In the genomic region with DNA sequence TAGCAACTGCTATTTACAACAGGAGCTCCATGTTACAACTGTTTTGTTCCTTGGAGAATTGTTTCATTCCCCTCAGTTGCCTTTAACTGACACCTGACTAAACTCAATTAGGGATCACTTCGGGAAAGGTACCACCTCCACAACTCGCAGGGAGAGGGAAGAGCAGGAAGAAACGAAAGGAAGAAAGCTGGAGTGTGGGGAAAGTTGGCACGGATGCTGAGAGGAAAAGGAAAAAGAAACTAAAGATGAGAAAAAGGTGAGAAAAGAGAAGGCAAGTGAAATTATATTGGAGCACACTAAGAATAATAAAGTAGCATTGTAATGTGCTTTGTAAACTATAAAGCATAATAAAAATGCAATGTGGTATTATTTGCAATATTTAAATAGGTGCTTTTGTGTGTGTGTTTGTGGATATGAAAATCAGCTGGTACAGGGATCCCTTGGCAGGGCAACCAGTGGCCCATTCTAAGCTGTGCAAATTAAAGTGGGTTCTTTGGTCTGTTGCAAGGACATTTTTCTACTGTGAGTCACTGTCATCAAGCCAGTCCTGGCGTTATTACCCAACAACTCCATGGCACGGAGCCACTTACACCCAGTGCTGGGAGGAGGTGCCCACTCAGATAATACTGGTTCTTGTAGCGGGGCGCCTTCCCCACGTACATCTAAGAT, we compare ENCODE assay signal across 9 cellular contexts. TPM values are rescaled to one million over a fixed set of nuclear protein-coding genes. Genes with fewer than 3 reads are reported as not detected.
A peak's percentile ranks its signal among the peaks of the same experiment; 100 is the strongest.
DNase-seq lines count a peak whose midpoint lies in the region; ATAC-seq, FAIRE-seq and TF ChIP-seq lines count a peak whose summit lies in the region.
"Had no signal": no experiment of that assay in that cellular context is flagged by ENCODE, and none has a peak within 500 bp of the region (broad histone marks: within the 10 kb centered on the region; RNA-seq: fewer than 3 reads in every experiment).

No MANE protein-coding gene starts in this region.

- peak; percentile 87 for FAIRE-seq in endothelial cell of umbilical vein (lab: Jason Lieb, UNC)

- H3K36me3 ChIP-seq in HCT116 (ENCODE audit: control insufficient read depth in 1 of 2, insufficient read depth in 2 of 2, low read length in 2 of 2) (peaks cover 0 to 7% of the 10 kb centered on the region in 2 experiments; a peak in 1 of 4 replicates), endothelial cell of umbilical vein (ENCODE audit: control insufficient read depth in 2 of 2, extremely low read depth in 1 of 2, insufficient read depth in 2 of 2, low read length in 2 of 2) (no peaks in the 10 kb centered on the region)
- no peaks in the 10 kb centered on the region for H3K36me3 ChIP-seq in naive thymus-derived CD4-positive, alpha-beta T cell (ENCODE audit: control insufficient read depth in 2 of 3, insufficient read depth in 3 of 3, low read length in 3 of 3)

- intact Hi-C loops in HCT116 (cut with micrococcal nuclease) = loop anchor here (5.0 kb wide), 1 partner anchor 50 kb away; no protein-coding TSS in a partner anchor
- intact Hi-C loops in endothelial cell of umbilical vein (cut with micrococcal nuclease) = loop anchor here (1.0 to 2.0 kb wide), 4 partner anchors 12 to 52 kb away; a partner anchor contains a TSS
- intact Hi-C loops in naive thymus-derived CD4-positive, alpha-beta T cell (cut with micrococcal nuclease) = loop anchor here (2.0 to 5.0 kb wide), 2 partner anchors 43 to 45 kb away; a partner anchor contains a TSS

- H3K4me1 ChIP-seq in HCT116 (ENCODE audit: control insufficient read depth in 1 of 2, insufficient read depth in 2 of 2, low read length in 2 of 2) = peaks cover 22 to 39% of the 10 kb centered on the region in 2 experiments
- H3K4me1 ChIP-seq in endothelial cell of umbilical vein (ENCODE audit: control insufficient read depth, extremely low read depth, insufficient read depth, low read length) = peaks cover 53% of the 10 kb centered on the region
- peaks cover 0 to 29% of the 10 kb centered on the region in 2 donors for H3K4me1 ChIP-seq in naive thymus-derived CD4-positive, alpha-beta T cell (ENCODE audit: control insufficient read depth in 2 of 2, insufficient read depth in 2 of 2, low read length in 2 of 2)

- H2AFZ ChIP-seq in HCT116 (ENCODE audit: low read depth, low read length, poor library complexity, severe bottlenecking) (no peak overlapping the region), endothelial cell of umbilical vein (ENCODE audit: low read depth, low read length) (no peak overlapping the region)

- peaks cover 60% of the 10 kb centered on the region for H3K79me2 ChIP-seq in HCT116 (ENCODE audit: insufficient read depth, low read length)
- H3K79me2 ChIP-seq in endothelial cell of umbilical vein (ENCODE audit: control insufficient read depth, insufficient read depth, low read length) = peaks cover 83% of the 10 kb centered on the region

- H3K27ac ChIP-seq in HCT116 (ENCODE audit: low read depth, low read length) (peak overlapping the region; percentile 26; the same call in 1 of the 2 replicates), endothelial cell of umbilical vein (ENCODE audit: insufficient read depth, low read depth, low read length) (peak overlapping the region; percentile 87)
- H3K27ac ChIP-seq in naive thymus-derived CD4-positive, alpha-beta T cell (ENCODE audit: low read depth, low read length) = no peak overlapping the region
- H3K27ac ChIP-seq: SK-N-MC had no signal

- H3K4me2 ChIP-seq in HCT116 (ENCODE audit: low read length) (peak overlapping the region; percentile 80), endothelial cell of umbilical vein (ENCODE audit: insufficient read depth, low read length) (peak overlapping the region; percentile 91)

- TF ChIP-seq RAD21 in HCT116 (IDR thresholded peaks at IDR 0.05; ENCODE audit: low read depth) = 0 out of 2 replicates have a peak, but pooled peaks have one; percentile 7

- CTCF ChIA-PET in HCT116 (lab: Charles Lee) = interaction anchor here (0.8 kb wide), 1 partner anchor 21 kb away, joined by 4 read pairs; no protein-coding TSS in a partner anchor
- CTCF ChIA-PET in endothelial cell of umbilical vein (lab: Charles Lee) = interaction anchor here (0.6 to 2.3 kb wide), 8 partner anchors 9 to 271 kb away, joined by 3 to 15 read pairs (median 3); a partner anchor contains a TSS
- CTCF ChIA-PET in naive thymus-derived CD4-positive, alpha-beta T cell (lab: Charles Lee) = interaction anchor here (0.6 kb wide), 1 partner anchor 42 kb away, joined by 3 read pairs; no protein-coding TSS in a partner anchor

- no peaks in the 10 kb centered on the region for H3K9me1 ChIP-seq in endothelial cell of umbilical vein (replicated peaks; ENCODE audit: control insufficient read depth, extremely low read depth, insufficient read depth, low read length)

- H3K4me3 ChIP-seq in HCT116 (replicated peaks in 1 of 2; ENCODE audit: low read depth in 1 of 2, low read length in 2 of 2) (peak overlapping the region; percentile 5 to 48; a peak in 3 of 4 replicates), endothelial cell of umbilical vein (replicated peaks in 1 of 3; ENCODE audit: insufficient read depth in 1 of 3, low read depth in 1 of 3, low read length in 3 of 3) (peak overlapping the region in 1 of 3 experiments; percentile 50)
- H3K4me3 ChIP-seq in naive thymus-derived CD4-positive, alpha-beta T cell (ENCODE audit: low read length) = no peak overlapping the region
- H3K4me3 ChIP-seq: SK-N-MC had no signal

- H3K9ac ChIP-seq in HCT116 (ENCODE audit: low read length) = no peak overlapping the region
- H3K9ac ChIP-seq in endothelial cell of umbilical vein (replicated peaks; ENCODE audit: extremely low read depth, insufficient read depth, low read length) = peak overlapping the region; percentile 81

- no peaks in the 10 kb centered on the region for H3K27me3 Mint-ChIP-seq in naive thymus-derived CD4-positive, alpha-beta T cell

- RAD21 ChIA-PET in HCT116 (lab: Charles Lee; ENCODE audit: low non-redundant PET in 1 of 2, low total read pairs in 2 of 2, uncharacterized antibody in 2 of 2, unreplicated experiment in 2 of 2) = interaction anchor here in 1 of 2 experiments (0.8 kb wide), 1 partner anchor 39 kb away, joined by 3 read pairs; no protein-coding TSS in a partner anchor

- H3K4me1 Mint-ChIP-seq in naive thymus-derived CD4-positive, alpha-beta T cell = peaks cover 38 to 87% (median 81%) of the 10 kb centered on the region in 7 donors

- peak overlapping the region; percentile 20 to 70 (median 60) for H3K4me3 Mint-ChIP-seq in naive thymus-derived CD4-positive, alpha-beta T cell

- TF ChIP-seq CTCF in HCT116 (IDR thresholded peaks at IDR 0.05 in 2 of 3, conservative IDR thresholded peaks at IDR 0.05 in 1 of 3; ENCODE audit: borderline replicate concordance in 1 of 3, insufficient read depth in 1 of 3, low read depth in 2 of 3, low read length in 2 of 3) (no peak), endothelial cell of umbilical vein (IDR thresholded peaks at IDR 0.05; ENCODE audit: extremely low read depth in 1 of 2, insufficient read depth in 1 of 2, low read depth in 1 of 2, low read length in 2 of 2) (no peak), GM10266 (IDR thresholded peaks at IDR 0.05; ENCODE audit: control insufficient read depth, insufficient read depth, low read depth, missing control alignments) (no peak)

- H3K9me3 Mint-ChIP-seq in naive thymus-derived CD4-positive, alpha-beta T cell = peaks cover 0 to 2% (median 0%) of the 10 kb centered on the region in 11 donors

- peak overlapping the region; percentile 46 to 93 (median 79) for H3K27ac Mint-ChIP-seq in naive thymus-derived CD4-positive, alpha-beta T cell

- dilution Hi-C loops in endothelial cell of umbilical vein (cut with MboI; ENCODE audit: extremely low pct_ligation_motif_present, low sequenced_read_pairs) = no loop called here

- H3K36me3 Mint-ChIP-seq in naive thymus-derived CD4-positive, alpha-beta T cell = peaks cover 6 to 30% (median 27%) of the 10 kb centered on the region in 5 donors

- no peak for TF ChIP-seq POLR2A in HCT116 (IDR thresholded peaks at IDR 0.05; ENCODE audit: borderline replicate concordance, extremely low read depth, insufficient read depth, insufficient read length)
- no peak for TF ChIP-seq POLR2A in endothelial cell of umbilical vein (IDR thresholded peaks at IDR 0.05; ENCODE audit: low read depth, low read length)

- DNase-seq in HCT116 (ENCODE audit: low read depth, low spot score) (peak; percentile 79), RKO (ENCODE audit: low spot score) (peak; percentile 63), endothelial cell of umbilical vein (ENCODE audit: low read depth, low spot score) (peak; percentile 81), NCI-H1092 (lab: John Stamatoyannopoulos, UW) (no peak), GM10266 (ENCODE audit: extremely low spot score) (no peak), SK-N-DZ (ENCODE audit: low spot score) (no peak)
- no peak for DNase-seq in naive thymus-derived CD4-positive, alpha-beta T cell

- POLR2A ChIA-PET in HCT116 (lab: Charles Lee) (no interaction called here), endothelial cell of umbilical vein (lab: Charles Lee) (interaction anchor here (0.5 kb wide), 1 partner anchor 41 kb away, joined by 5 read pairs; no protein-coding TSS in a partner anchor)
- POLR2A ChIA-PET in naive thymus-derived CD4-positive, alpha-beta T cell (lab: Charles Lee) = no interaction called here

- H3K27me3 ChIP-seq in HCT116 (ENCODE audit: insufficient read depth, low read length) = no peaks in the 10 kb centered on the region
- no peaks in the 10 kb centered on the region for H3K27me3 ChIP-seq in endothelial cell of umbilical vein (ENCODE audit: control insufficient read depth in 2 of 2, insufficient read depth in 2 of 2, low read length in 2 of 2)
- H3K27me3 ChIP-seq in naive thymus-derived CD4-positive, alpha-beta T cell (ENCODE audit: control insufficient read depth in 2 of 2, insufficient read depth in 2 of 2, low read length in 2 of 2) = no peaks in the 10 kb centered on the region

- H3K9me2 ChIP-seq in HCT116 (ENCODE audit: insufficient read depth) = no peaks in the 10 kb centered on the region

- peaks cover 0 to 15% of the 10 kb centered on the region in 2 experiments; a peak in 1 of 4 replicates for H3K9me3 ChIP-seq in HCT116 (ENCODE audit: control insufficient read depth in 1 of 2, insufficient read depth in 1 of 2, low read depth in 1 of 2, low read length in 2 of 2)
- no peaks in the 10 kb centered on the region for H3K9me3 ChIP-seq in endothelial cell of umbilical vein (replicated peaks; ENCODE audit: control insufficient read depth, insufficient read depth, low read length)
- H3K9me3 ChIP-seq in naive thymus-derived CD4-positive, alpha-beta T cell (ENCODE audit: control insufficient read depth in 2 of 3, low read length in 3 of 3) = no peaks in the 10 kb centered on the region

- H4K20me1 ChIP-seq in HCT116 (ENCODE audit: insufficient read depth) (peaks cover 4% of the 10 kb centered on the region; the same call in 1 of the 2 replicates), endothelial cell of umbilical vein (replicated peaks; ENCODE audit: control insufficient read depth, extremely low read depth, insufficient read depth, low read length) (no peaks in the 10 kb centered on the region)

- ATAC-seq in HCT116 = peak; percentile 87
- peak; percentile 60 for ATAC-seq in naive thymus-derived CD4-positive, alpha-beta T cell
- no peak for ATAC-seq in GM18519 (IDR thresholded peaks at IDR 0.05; ENCODE audit: low FRiP score, unreplicated experiment)

- BruUV-seq in HCT116 (replicated peaks; lab: Mats Ljungman, UMichigan) (no TSS peak), endothelial cell of umbilical vein (replicated peaks; lab: Mats Ljungman, UMichigan) (no TSS peak)

RNA-seq across cellular contexts. Expression of a gene that starts 45.9 kb away (rescaled TPM):
- total RNA-seq in HCT116 (2021; ENCODE audit: unreplicated experiment) (49.5 TPM), endothelial cell of umbilical vein (40.3 and 43.8 TPM in 2 replicates)
- polyA plus RNA-seq in HCT116 (2012) = 17.1 TPM in 2 replicates
- polyA plus RNA-seq in endothelial cell of umbilical vein = 8.9 and 9.0 TPM in 2 replicates
- polyA plus RNA-seq in endothelial cell of umbilical vein (2011; cell fraction: cytosol; rRNA removed) = 12.7 and 15.0 TPM in 2 replicates
- 23.5 and 25.3 TPM in 2 replicates for polyA plus RNA-seq in endothelial cell of umbilical vein (2011; cell fraction: nucleus; rRNA removed)
- 9.0 and 12.6 TPM in 2 replicates for polyA plus RNA-seq in endothelial cell of umbilical vein (2012)
- 28.5 and 31.7 TPM in 2 replicates for polyA minus RNA-seq in endothelial cell of umbilical vein
- 4.3 TPM for polyA minus RNA-seq in endothelial cell of umbilical vein (2011; cell fraction: cytosol; rRNA and poly(A)+ RNA removed)
- 32.3 and 33.9 TPM in 2 replicates for polyA minus RNA-seq in endothelial cell of umbilical vein (2011; cell fraction: nucleus; rRNA and poly(A)+ RNA removed)
- total RNA-seq in naive thymus-derived CD4-positive, alpha-beta T cell = 10 to 100 TPM; 27.3 to 44.0 (median 37.3) TPM
- polyA plus RNA-seq in naive thymus-derived CD4-positive, alpha-beta T cell = 1 to 10 TPM; 4.6 to 8.5 TPM
- polyA plus RNA-seq in SK-N-DZ (2014; cell fraction: cytosol; rRNA removed) = 6.5 and 7.1 TPM in 2 replicates
- polyA plus RNA-seq in SK-N-DZ (2014; cell fraction: nucleus; rRNA removed) = 3.4 and 6.1 TPM in 2 replicates

Comparison
In these comparisons a context has a peak if more than half of its experiments do, and no peak if none do; other contexts are left out.
1. DNase-seq: peak in HCT116 (single experiment), RKO (single experiment) and endothelial cell of umbilical vein (single experiment); none in naive thymus-derived CD4-positive, alpha-beta T cell (0 of 9), NCI-H1092 (single experiment), GM10266 (single experiment) and SK-N-DZ (single experiment).